9 cellular contexts compared by ENCODE assay signal in the genomic region with DNA sequence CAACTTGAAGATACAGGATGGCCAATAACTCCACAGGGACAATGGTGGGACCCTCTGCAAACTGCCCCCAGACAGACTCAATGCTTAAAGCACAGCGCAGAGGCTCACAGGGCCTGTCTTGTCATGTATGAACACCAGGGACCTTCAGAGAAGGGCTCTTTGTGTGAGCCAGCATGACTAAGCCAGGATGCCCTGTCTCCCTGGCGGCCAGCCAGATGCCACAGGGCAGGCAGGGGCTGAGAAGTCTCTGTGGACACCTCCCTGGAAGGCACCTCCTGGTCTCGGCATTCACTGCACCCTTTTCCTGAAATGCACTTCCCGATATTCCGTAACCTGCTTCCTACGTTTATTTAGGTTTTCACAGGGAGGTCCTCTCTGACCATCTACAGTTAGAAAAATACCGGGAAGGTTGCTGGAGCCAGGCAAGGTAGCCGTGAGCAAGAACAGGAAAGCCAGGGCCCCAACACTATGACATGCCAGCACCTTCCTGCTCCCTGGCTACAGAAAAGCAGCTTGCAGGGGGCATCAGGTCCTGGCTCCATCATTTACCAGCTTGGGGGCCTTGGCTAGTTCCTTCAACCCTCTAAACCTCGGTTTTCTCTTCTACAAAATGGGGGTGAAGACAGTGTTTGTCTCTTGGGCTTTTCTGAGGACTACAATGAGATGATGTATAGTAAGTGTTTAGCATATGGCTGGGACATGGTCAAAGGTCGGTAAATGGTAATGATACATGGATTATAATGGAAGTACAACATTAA.
DNase-seq lines count a peak whose midpoint lies in the region; ATAC-seq, FAIRE-seq and TF ChIP-seq lines count a peak whose summit lies in the region.
"Had no signal": no experiment of that assay in that cellular context is flagged by ENCODE, and none has a peak within 500 bp of the region (broad histone marks: within the 10 kb centered on the region; RNA-seq: fewer than 3 reads in every experiment).

No MANE protein-coding gene starts in this region.

- peak overlapping the region; percentile 93 for H3K27ac ChIP-seq in OCI-LY1 (ENCODE audit: low read depth, low read length, poor library complexity, severe bottlenecking)
- H3K27ac ChIP-seq in thymus (ENCODE audit: low read depth), result peak overlapping the region; percentile 81
- H3K27ac ChIP-seq: SJSA1 had no signal

- no peaks in the 10 kb centered on the region for H3K9me2 ChIP-seq in OCI-LY1 (ENCODE audit: low read depth, low read length)

- no peak for ATAC-seq in GM18511 (IDR thresholded peaks at IDR 0.05; ENCODE audit: unreplicated experiment)

- H3K27me3 ChIP-seq in OCI-LY1 (ENCODE audit: insufficient read depth, low read length) (no peaks in the 10 kb centered on the region), thymus (ENCODE audit: control insufficient read depth, insufficient read depth) (no peaks in the 10 kb centered on the region)
- H3K27me3 ChIP-seq: SJSA1 had no signal

- H2AFZ ChIP-seq in OCI-LY1 (ENCODE audit: low read length), result no peak overlapping the region

- no peak for TF ChIP-seq CTCF in OCI-LY1 (IDR thresholded peaks at IDR 0.05; ENCODE audit: low read length)
- no peak for TF ChIP-seq CTCF in foreskin fibroblast (IDR thresholded peaks at IDR 0.05; ENCODE audit: low read depth, low read length)

- H3K4me2 ChIP-seq in OCI-LY1 (ENCODE audit: low read length), result peak overlapping the region; percentile 66

- H3K79me2 ChIP-seq in OCI-LY1 (ENCODE audit: insufficient read depth, low read length), result peaks cover 10% of the 10 kb centered on the region; the same call in 1 of the 2 replicates

- H3K9ac ChIP-seq in OCI-LY1 (ENCODE audit: low read length), result peak overlapping the region; percentile 65

- H3K9me3 ChIP-seq in OCI-LY1 (ENCODE audit: low read length) (no peaks in the 10 kb centered on the region), thymus (ENCODE audit: control insufficient read depth) (no peaks in the 10 kb centered on the region)
- H3K9me3 ChIP-seq: SJSA1 had no signal

- peak; percentile 33 to 40 for DNase-seq in activated T-cell treated with anti-CD3 and anti-CD28 coated beads, Interleukin-2, amount 50 U/mL, for 48 hours
- no peak for DNase-seq in activated T-cell treated with anti-CD3 and anti-CD28 coated beads for 4 hours
- DNase-seq in foreskin fibroblast, result peak; percentile 33 to 68
- no peak for DNase-seq in frontal cortex (ENCODE audit: low spot score in 2 of 2)
- DNase-seq in NK-92 treated with Interleukin-12 subunit alpha and Interleukin-12 subunit beta, amount 100 ng/mL, for 24 hours (lab: John Stamatoyannopoulos, UW), result no peak

- peaks cover 4% of the 10 kb centered on the region; the same call in 1 of the 2 replicates for H3F3A ChIP-seq in OCI-LY1 (ENCODE audit: insufficient read depth, low read length)

- no peak overlapping the region for H3K4me3 ChIP-seq in OCI-LY1 (ENCODE audit: low read depth, low read length, poor library complexity, severe bottlenecking)
- no peak overlapping the region for H3K4me3 ChIP-seq in foreskin fibroblast (ENCODE audit: low read depth in 1 of 2, low read length in 2 of 2)
- peak overlapping the region; percentile 30 for H3K4me3 ChIP-seq in thymus (ENCODE audit: low read length)
- H3K4me3 ChIP-seq: SJSA1 had no signal

- H3K4me1 ChIP-seq in OCI-LY1 (ENCODE audit: insufficient read depth, low read length, severe bottlenecking) (peaks cover 99% of the 10 kb centered on the region), thymus (ENCODE audit: control insufficient read depth, insufficient read depth, low read length) (peaks cover 88% of the 10 kb centered on the region)

- 77% methylated on average over 10 of the region's 10 CpGs for WGBS in thymus

- H3K36me3 ChIP-seq in OCI-LY1 (ENCODE audit: insufficient read depth, low read length), result peaks cover 13% of the 10 kb centered on the region; the same call in 1 of the 2 replicates
- H3K36me3 ChIP-seq in thymus (ENCODE audit: control insufficient read depth, insufficient read depth), result peaks cover 20% of the 10 kb centered on the region
- H3K36me3 ChIP-seq: SJSA1 had no signal

- no peaks in the 10 kb centered on the region for H4K20me1 ChIP-seq in OCI-LY1 (ENCODE audit: insufficient read depth, low read length)

- no peak for FAIRE-seq in frontal cortex (lab: Jason Lieb, UNC)

Comparison
In these comparisons a context has a peak if more than half of its experiments do, and no peak if none do; other contexts are left out.
1. DNase-seq: peak in activated T-cell treated with anti-CD3 and anti-CD28 coated beads, Interleukin-2, amount 50 U/mL, for 48 hours (2 of 2) and foreskin fibroblast (2 of 2); none in activated T-cell treated with anti-CD3 and anti-CD28 coated beads for 4 hours (single experiment), frontal cortex (0 of 2) and NK-92 treated with Interleukin-12 subunit alpha and Interleukin-12 subunit beta, amount 100 ng/mL, for 24 hours (single experiment).